Comparison of ENCODE assay signal across 24 cellular contexts in genomic region chr14:37977481-37977880, GRCh38.
DNase-seq lines count a peak whose midpoint lies in the region; ATAC-seq, FAIRE-seq and TF ChIP-seq lines count a peak whose summit lies in the region.
"Had no signal": no experiment of that assay in that cellular context is flagged by ENCODE, and none has a peak within 500 bp of the region (broad histone marks: within the 10 kb centered on the region; RNA-seq: fewer than 3 reads in every experiment).

No MANE protein-coding gene starts in this region.

- H3K4me1 Mint-ChIP-seq in WTC11 = no peaks in the 10 kb centered on the region
- H3K4me1 Mint-ChIP-seq in activated CD8-positive, alpha-beta T cell treated with anti-CD3 and anti-CD28 coated beads, Interleukin-2, amount 10 ng/mL, durations not matched to agents 7 days and 5 days (ENCODE audit: low read depth) = no peaks in the 10 kb centered on the region
- H3K4me1 Mint-ChIP-seq: CD14-positive monocyte; CD4-positive, alpha-beta memory T cell; CD4-positive, CD25-positive, alpha-beta regulatory T cell; CD8-positive, alpha-beta memory T cell had no signal

- TF ChIP-seq CTCF in WTC11 (IDR thresholded peaks at IDR 0.05) = no peak
- no peak for TF ChIP-seq CTCF in kidney (IDR thresholded peaks at IDR 0.05; ENCODE audit: borderline replicate concordance, extremely low read depth, insufficient read depth)

- H3K9me3 ChIP-seq in kidney (ENCODE audit: control insufficient read depth in 1 of 2, low read length in 2 of 2) = peaks cover 0 to 7% of the 10 kb centered on the region in 2 donors
- H3K9me3 ChIP-seq: BE2C had no signal

- no peak overlapping the region for H3K4me3 ChIP-seq in kidney (ENCODE audit: low read length in 2 of 2)
- H3K4me3 ChIP-seq: BLaER1 had no signal

- CTCF ChIA-PET in WTC11 (lab: Charles Lee) = no interaction called here
- CTCF ChIA-PET in activated CD8-positive, alpha-beta T cell treated with anti-CD3 and anti-CD28 coated beads, Interleukin-2, amount 10 ng/mL, durations not matched to agents 7 days and 5 days (lab: Charles Lee) = no interaction called here

- H3K27ac ChIP-seq in kidney (ENCODE audit: low read depth in 2 of 2, low read length in 2 of 2) = no peak overlapping the region
- H3K27ac ChIP-seq: 22Rv1, BLaER1 had no signal

- no peak overlapping the region for H3K4me3 Mint-ChIP-seq in WTC11
- H3K4me3 Mint-ChIP-seq in activated CD8-positive, alpha-beta T cell treated with anti-CD3 and anti-CD28 coated beads, Interleukin-2, amount 10 ng/mL, durations not matched to agents 7 days and 5 days = no peak overlapping the region
- H3K4me3 Mint-ChIP-seq: CD14-positive monocyte; CD4-positive, alpha-beta memory T cell; CD4-positive, CD25-positive, alpha-beta regulatory T cell; CD8-positive, alpha-beta memory T cell had no signal

- no peak overlapping the region for H3K27ac Mint-ChIP-seq in WTC11
- no peak overlapping the region for H3K27ac Mint-ChIP-seq in activated CD8-positive, alpha-beta T cell treated with anti-CD3 and anti-CD28 coated beads, Interleukin-2, amount 10 ng/mL, durations not matched to agents 7 days and 5 days
- H3K27ac Mint-ChIP-seq: CD14-positive monocyte; CD4-positive, alpha-beta memory T cell; CD4-positive, CD25-positive, alpha-beta regulatory T cell; CD8-positive, alpha-beta memory T cell had no signal

- ATAC-seq in WTC11 (no peak), GM21723 (IDR thresholded peaks at IDR 0.05; ENCODE audit: unreplicated experiment) (no peak)
- ATAC-seq in activated CD8-positive, alpha-beta T cell treated with anti-CD3 and anti-CD28 coated beads, Interleukin-2, amount 10 ng/mL, durations not matched to agents 7 days and 5 days = no peak

- H3K4me1 ChIP-seq in kidney (ENCODE audit: control insufficient read depth in 1 of 2, insufficient read depth in 1 of 2, low read depth in 1 of 2, low read length in 2 of 2) = no peaks in the 10 kb centered on the region
- H3K4me1 ChIP-seq: BLaER1 had no signal

- no peak for DNase-seq in WTC11 (ENCODE audit: low spot score)
- no peak for DNase-seq in kidney
- no peak for DNase-seq in central memory CD4-positive, alpha-beta T cell
- DNase-seq in activated CD8-positive, alpha-beta T cell treated with anti-CD3 and anti-CD28 coated beads, Interleukin-2, amount 10 ng/mL, durations not matched to agents 7 days and 5 days = no peak
- DNase-seq: ACHN; BE2C; C1 segment of cervical spinal cord; CD4-positive, alpha-beta memory T cell; CD4-positive, CD25-positive, alpha-beta regulatory T cell; CD8-positive, alpha-beta memory T cell; COR-L47; DMS 273 treated with DMSO at 0.1 percent for 48 hours; DMS153; DMS53; DMS79; DND-41; EL; GF-D8 had no signal

- FAIRE-seq in A204.1 (lab: Jason Lieb, UNC) (peak; percentile 80), kidney (lab: Jason Lieb, UNC) (peak; percentile 11)
- FAIRE-seq: GM12891 had no signal

- peaks cover 54% of the 10 kb centered on the region for H3K27me3 Mint-ChIP-seq in WTC11 (ENCODE audit: low read depth)
- no peaks in the 10 kb centered on the region for H3K27me3 Mint-ChIP-seq in activated CD8-positive, alpha-beta T cell treated with anti-CD3 and anti-CD28 coated beads, Interleukin-2, amount 10 ng/mL, durations not matched to agents 7 days and 5 days (ENCODE audit: low read depth)

- no peak overlapping the region for H3K9ac ChIP-seq in kidney (ENCODE audit: low read length in 2 of 2)
- H3K9ac ChIP-seq: BLaER1 had no signal

- H3K9me3 Mint-ChIP-seq in WTC11 = peaks cover 52% of the 10 kb centered on the region
- peaks cover 3% of the 10 kb centered on the region for H3K9me3 Mint-ChIP-seq in activated CD8-positive, alpha-beta T cell treated with anti-CD3 and anti-CD28 coated beads, Interleukin-2, amount 10 ng/mL, durations not matched to agents 7 days and 5 days (ENCODE audit: insufficient read depth)

- no peaks in the 10 kb centered on the region for H3K36me3 ChIP-seq in kidney (ENCODE audit: control insufficient read depth in 1 of 2, insufficient read depth in 2 of 2, low read length in 2 of 2)
- H3K36me3 ChIP-seq: BE2C, BLaER1 had no signal

- intact Hi-C loops in kidney (cut with DNase I) = no loop called here

- POLR2A ChIA-PET in WTC11 (lab: Charles Lee) = no interaction called here
- POLR2A ChIA-PET in activated CD8-positive, alpha-beta T cell treated with anti-CD3 and anti-CD28 coated beads, Interleukin-2, amount 10 ng/mL, durations not matched to agents 7 days and 5 days (lab: Charles Lee) = no interaction called here

- H3K36me3 Mint-ChIP-seq in WTC11 = peaks cover 32% of the 10 kb centered on the region
- no peaks in the 10 kb centered on the region for H3K36me3 Mint-ChIP-seq in activated CD8-positive, alpha-beta T cell treated with anti-CD3 and anti-CD28 coated beads, Interleukin-2, amount 10 ng/mL, durations not matched to agents 7 days and 5 days (ENCODE audit: low read depth)
- H3K36me3 Mint-ChIP-seq: CD14-positive monocyte; CD4-positive, alpha-beta memory T cell; CD4-positive, CD25-positive, alpha-beta regulatory T cell had no signal

TF ChIP-seq in WTC11, 78 proteins besides CTCF, POLR2A, EP300 and RAD21:
- TF ChIP-seq HMGA2 (CRISPR knock-in tag; IDR thresholded peaks at IDR 0.05) (peak; percentile 96), SP1 (CRISPR knock-in tag; conservative IDR thresholded peaks at IDR 0.05) (no peak), ZNF263 (CRISPR knock-in tag; IDR thresholded peaks at IDR 0.05; ENCODE audit: low read depth) (no peak), FOXK1 (CRISPR knock-in tag; IDR thresholded peaks at IDR 0.05) (no peak), ZNF219 (CRISPR knock-in tag; IDR thresholded peaks at IDR 0.05; ENCODE audit: borderline replicate concordance) (no peak)
- TF ChIP-seq, protein P1, sequence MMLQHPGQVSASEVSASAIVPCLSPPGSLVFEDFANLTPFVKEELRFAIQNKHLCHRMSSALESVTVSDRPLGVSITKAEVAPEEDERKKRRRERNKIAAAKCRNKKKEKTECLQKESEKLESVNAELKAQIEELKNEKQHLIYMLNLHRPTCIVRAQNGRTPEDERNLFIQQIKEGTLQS (CRISPR knock-in tag; conservative IDR thresholded peaks at IDR 0.05) = no peak
- TF ChIP-seq, protein P2, sequence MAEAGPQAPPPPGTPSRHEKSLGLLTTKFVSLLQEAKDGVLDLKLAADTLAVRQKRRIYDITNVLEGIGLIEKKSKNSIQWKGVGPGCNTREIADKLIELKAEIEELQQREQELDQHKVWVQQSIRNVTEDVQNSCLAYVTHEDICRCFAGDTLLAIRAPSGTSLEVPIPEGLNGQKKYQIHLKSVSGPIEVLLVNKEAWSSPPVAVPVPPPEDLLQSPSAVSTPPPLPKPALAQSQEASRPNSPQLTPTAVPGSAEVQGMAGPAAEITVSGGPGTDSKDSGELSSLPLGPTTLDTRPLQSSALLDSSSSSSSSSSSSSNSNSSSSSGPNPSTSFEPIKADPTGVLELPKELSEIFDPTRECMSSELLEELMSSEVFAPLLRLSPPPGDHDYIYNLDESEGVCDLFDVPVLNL (CRISPR knock-in tag; IDR thresholded peaks at IDR 0.05; ENCODE audit: borderline replicate concordance, low read depth) = no peak
- TF ChIP-seq, protein P3, sequence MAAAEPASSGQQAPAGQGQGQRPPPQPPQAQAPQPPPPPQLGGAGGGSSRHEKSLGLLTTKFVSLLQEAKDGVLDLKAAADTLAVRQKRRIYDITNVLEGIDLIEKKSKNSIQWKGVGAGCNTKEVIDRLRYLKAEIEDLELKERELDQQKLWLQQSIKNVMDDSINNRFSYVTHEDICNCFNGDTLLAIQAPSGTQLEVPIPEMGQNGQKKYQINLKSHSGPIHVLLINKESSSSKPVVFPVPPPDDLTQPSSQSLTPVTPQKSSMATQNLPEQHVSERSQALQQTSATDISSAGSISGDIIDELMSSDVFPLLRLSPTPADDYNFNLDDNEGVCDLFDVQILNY (CRISPR knock-in tag; IDR thresholded peaks at IDR 0.05) = no peak
TF ChIP-seq in WTC11: peak in this region for 1.
